ENCODE assay signal across 19 cellular contexts in genomic region chr7:1357601-1358271, GRCh38.
A peak's percentile ranks its signal among the peaks of the same experiment; 100 is the strongest.
DNase-seq lines count a peak whose midpoint lies in the region; ATAC-seq, FAIRE-seq and TF ChIP-seq lines count a peak whose summit lies in the region.
"Had no signal": no experiment of that assay in that cellular context is flagged by ENCODE, and none has a peak within 500 bp of the region (broad histone marks: within the 10 kb centered on the region; RNA-seq: fewer than 3 reads in every experiment).

No MANE protein-coding gene starts in this region.

- H3K27ac ChIP-seq in foreskin keratinocyte: no peak overlapping the region
- H3K27ac ChIP-seq: 22Rv1, epithelial cell of prostate, KMS-11, neural progenitor cell, tibial artery had no signal

- peaks cover 7% of the 10 kb centered on the region for H3K27me3 ChIP-seq in foreskin keratinocyte
- H3K27me3 ChIP-seq: neural progenitor cell had no signal

- peak; percentile 62 for DNase-seq in DMS53 (lab: John Stamatoyannopoulos, UW)
- no peak for DNase-seq in DMS53 treated with DMSO at 0.1 percent for 48 hours (lab: John Stamatoyannopoulos, UW; ENCODE audit: unreplicated experiment)
- DNase-seq in CD14-positive monocyte (ENCODE audit: low spot score): peak; percentile 40
- peak; percentile 15 for DNase-seq in RKO (ENCODE audit: low spot score)
- no peak for DNase-seq in foreskin keratinocyte
- DNase-seq in urothelium cell line (ENCODE audit: low spot score): no peak
- DNase-seq in mesenteric fat pad (ENCODE audit: low spot score): no peak
- DNase-seq: activated CD4-positive, alpha-beta T cell treated with anti-CD3 and anti-CD28 coated beads, Interleukin-2, amount 10 ng/mL, durations not matched to agents 7 days and 5 days; cerebellar nuclear complex; COR-L47; NCI-H2081 treated with DMSO at 0.1 percent for 48 hours; tibial artery had no signal

- no peak overlapping the region for H3K27ac Mint-ChIP-seq in CD14-positive monocyte
- H3K27ac Mint-ChIP-seq: activated naive CD8-positive, alpha-beta T cell; neural progenitor cell; T-helper 1 cell treated with Interleukin-12 subunit alpha and Interleukin-12 subunit beta and Interleukin-4 antibody, amounts not matched to agents 30 μg/mL and 1 μg/mL, for 36 hours had no signal

- peaks cover 0 to 9% (median 2%) of the 10 kb centered on the region in 7 donors for H3K9me3 Mint-ChIP-seq in CD14-positive monocyte
- H3K9me3 Mint-ChIP-seq: activated CD4-positive, alpha-beta T cell treated with anti-CD3 and anti-CD28 coated beads, Interleukin-2, amount 10 ng/mL, durations not matched to agents 7 days and 5 days; T-helper 1 cell treated with Interleukin-12 subunit alpha and Interleukin-12 subunit beta and Interleukin-4 antibody, amounts not matched to agents 30 μg/mL and 1 μg/mL, for 36 hours had no signal

- peak; percentile 23 for ATAC-seq in foreskin keratinocyte
- no peak for ATAC-seq in HG02763 (IDR thresholded peaks at IDR 0.05; ENCODE audit: unreplicated experiment)

- no peak for FAIRE-seq in urothelium cell line (lab: Jason Lieb, UNC)

- TF ChIP-seq CTCF in CD14-positive monocyte (IDR thresholded peaks at IDR 0.05): no peak
- no peak for TF ChIP-seq CTCF in foreskin keratinocyte (conservative IDR thresholded peaks at IDR 0.05)

- peaks cover 0 to 7% (median 4%) of the 10 kb centered on the region in 3 donors for H3K27me3 Mint-ChIP-seq in CD14-positive monocyte (ENCODE audit: low read depth in 3 of 3)
- H3K27me3 Mint-ChIP-seq: activated CD4-positive, alpha-beta T cell treated with anti-CD3 and anti-CD28 coated beads, Interleukin-2, amount 10 ng/mL, durations not matched to agents 7 days and 5 days had no signal

- intact Hi-C loops in CD14-positive monocyte (cut with micrococcal nuclease): no loop called here

- H3K4me1 Mint-ChIP-seq in CD14-positive monocyte: no peaks in the 10 kb centered on the region
- H3K4me1 Mint-ChIP-seq: activated CD4-positive, alpha-beta T cell treated with anti-CD3 and anti-CD28 coated beads, Interleukin-2, amount 10 ng/mL, durations not matched to agents 7 days and 5 days had no signal

- no peaks in the 10 kb centered on the region for H3K4me1 ChIP-seq in foreskin keratinocyte
- H3K4me1 ChIP-seq: neural progenitor cell, tibial artery had no signal

- H3K4me3 Mint-ChIP-seq in CD14-positive monocyte: no peak overlapping the region
- H3K4me3 Mint-ChIP-seq: activated CD4-positive, alpha-beta T cell treated with anti-CD3 and anti-CD28 coated beads, Interleukin-2, amount 10 ng/mL, durations not matched to agents 7 days and 5 days; activated naive CD8-positive, alpha-beta T cell; T-helper 1 cell treated with Interleukin-12 subunit alpha and Interleukin-12 subunit beta and Interleukin-4 antibody, amounts not matched to agents 30 μg/mL and 1 μg/mL, for 36 hours had no signal

- H3K36me3 Mint-ChIP-seq in CD14-positive monocyte: no peaks in the 10 kb centered on the region
- H3K36me3 Mint-ChIP-seq: activated naive CD8-positive, alpha-beta T cell; neural progenitor cell had no signal

Comparison
In these comparisons a context has a peak if more than half of its experiments do, and no peak if none do; other contexts are left out.
1. DNase-seq: peak in DMS53 (single experiment), CD14-positive monocyte (single experiment) and RKO (single experiment); none in DMS53 treated with DMSO at 0.1 percent for 48 hours (single experiment), foreskin keratinocyte (0 of 2), urothelium cell line (single experiment) and mesenteric fat pad (single experiment).